Comparison of ENCODE assay signal across 8 cellular contexts in the genomic region with DNA sequence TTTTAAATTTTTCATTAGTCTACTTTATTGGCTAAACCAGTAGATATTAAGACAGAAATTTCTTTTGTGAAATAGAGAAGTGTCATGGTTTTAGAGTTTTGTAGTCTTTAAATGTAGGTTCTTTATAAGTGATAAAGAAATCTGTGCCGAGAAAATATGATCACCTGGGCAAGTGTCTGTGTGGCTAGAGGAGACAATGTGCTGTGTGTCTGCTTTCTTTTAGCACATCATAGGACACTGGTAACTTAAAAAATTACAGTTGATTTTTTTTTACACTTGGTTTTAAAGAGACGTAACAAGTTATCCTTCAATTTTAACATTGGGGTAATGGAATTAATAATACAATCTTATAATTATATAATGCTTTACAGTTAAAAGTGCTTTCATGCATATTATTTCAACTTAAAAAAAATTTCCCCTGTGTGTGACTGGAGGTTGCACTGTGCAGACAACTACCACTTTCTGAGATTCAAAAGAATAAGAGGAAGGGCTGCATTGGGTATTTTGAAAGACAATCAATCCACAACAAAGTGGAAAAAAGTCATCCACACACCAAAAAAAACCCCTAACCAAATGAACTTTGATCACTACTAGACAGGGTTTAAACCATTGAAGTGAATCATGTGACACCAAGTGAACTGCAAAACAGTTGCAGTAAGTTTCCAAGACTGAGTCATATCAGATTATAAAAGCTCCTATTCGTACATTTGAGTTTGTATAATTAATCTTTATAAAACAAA. TPM values are rescaled to one million over a fixed set of nuclear protein-coding genes. Genes with fewer than 3 reads are reported as not detected.
A peak's percentile ranks its signal among the peaks of the same experiment; 100 is the strongest.
DNase-seq lines count a peak whose midpoint lies in the region; ATAC-seq, FAIRE-seq and TF ChIP-seq lines count a peak whose summit lies in the region.

No MANE protein-coding gene starts in this region.

- intact Hi-C loops in mammary epithelial cell (cut with micrococcal nuclease): no loop called here
- intact Hi-C loops in prostate gland (cut with DNase I): no loop called here

- peak; percentile 17 for FAIRE-seq in G401.6 (lab: Jason Lieb, UNC)

- H3K9me3 ChIP-seq in mammary epithelial cell (replicated peaks; ENCODE audit: insufficient read depth, low read length) (no peaks in the 10 kb centered on the region), prostate gland (no peaks in the 10 kb centered on the region)

- BruUV-seq in mammary epithelial cell (replicated peaks; lab: Mats Ljungman, UMichigan): no TSS peak

- TF ChIP-seq CTCF in mammary epithelial cell (conservative IDR thresholded peaks at IDR 0.05 in 1 of 2, IDR thresholded peaks at IDR 0.05 in 1 of 2; ENCODE audit: extremely low read depth in 1 of 2, insufficient read depth in 1 of 2, low read depth in 1 of 2, low read length in 2 of 2) (no peak), prostate gland (IDR thresholded peaks at IDR 0.05) (no peak)

- no peak overlapping the region for H2AFZ ChIP-seq in mammary epithelial cell (ENCODE audit: low read depth, low read length)

- peak; percentile 34 for DNase-seq in mammary epithelial cell
- DNase-seq in stimulated activated naive CD8-positive, alpha-beta T cell treated with anti-CD3 and anti-CD28 coated beads, Interleukin-15, Interleukin-2, amounts not matched to agents 100 U/mL and 50 U/mL, for 24 hours: no peak
- DNase-seq in prostate gland (ENCODE audit: low spot score): no peak
- DNase-seq in NCI-H128 (lab: John Stamatoyannopoulos, UW; ENCODE audit: unreplicated experiment): no peak
- DNase-seq in 8988T: no peak

- dilution Hi-C loops in mammary epithelial cell (cut with HindIII; ENCODE audit: low sequenced_read_pairs): no loop called here

- H4K20me1 ChIP-seq in mammary epithelial cell (ENCODE audit: insufficient read depth, low read length): no peaks in the 10 kb centered on the region

- no peak for TF ChIP-seq POLR2A in prostate gland (IDR thresholded peaks at IDR 0.05)

- WGBS in mammary epithelial cell (ENCODE audit: low coverage, missing lambda C conversion rate): 93% methylated on average over 3 of the region's 3 CpGs
- 77% methylated on average over 3 of the region's 3 CpGs for WGBS in prostate gland

- no peak overlapping the region for H3K4me2 ChIP-seq in mammary epithelial cell (ENCODE audit: insufficient read depth, low read depth, low read length)

- H3K36me3 ChIP-seq in mammary epithelial cell (ENCODE audit: insufficient read depth, low read length): no peaks in the 10 kb centered on the region
- no peaks in the 10 kb centered on the region for H3K36me3 ChIP-seq in prostate gland

- CTCF ChIA-PET in mammary epithelial cell (lab: Charles Lee; ENCODE audit: low non-redundant PET): interaction anchor here (0.6 kb wide), 1 partner anchor 228 kb away, joined by 4 read pairs; no protein-coding TSS in a partner anchor

- H3K4me3 ChIP-seq in mammary epithelial cell (replicated peaks in 1 of 3; ENCODE audit: insufficient read depth in 1 of 3, low read depth in 2 of 3, low read length in 3 of 3) (no peak overlapping the region), prostate gland (no peak overlapping the region)

- in situ Hi-C loops in mammary epithelial cell (cut with MboI; ENCODE audit: low sequenced_read_pairs in 2 of 2): no loop called here

- no peak overlapping the region for H3K27ac ChIP-seq in mammary epithelial cell (ENCODE audit: insufficient read depth, low read depth, low read length)
- H3K27ac ChIP-seq in prostate gland: no peak overlapping the region

- ATAC-seq in GM21367 (IDR thresholded peaks at IDR 0.05; ENCODE audit: unreplicated experiment) (peak; percentile 50), HG03565 (IDR thresholded peaks at IDR 0.05; ENCODE audit: unreplicated experiment) (peak; percentile 62)
- peak; percentile 70 for ATAC-seq in stimulated activated naive CD8-positive, alpha-beta T cell treated with anti-CD3 and anti-CD28 coated beads, Interleukin-15, Interleukin-2, amounts not matched to agents 100 U/mL and 50 U/mL, for 24 hours

- H3K27me3 ChIP-seq in mammary epithelial cell (ENCODE audit: insufficient read depth, low read length) (no peaks in the 10 kb centered on the region), prostate gland (replicated peaks; ENCODE audit: insufficient read depth) (no peaks in the 10 kb centered on the region)

- no peaks in the 10 kb centered on the region for H3K79me2 ChIP-seq in mammary epithelial cell (ENCODE audit: insufficient read depth, low read length)

- H3K4me1 ChIP-seq in mammary epithelial cell (ENCODE audit: insufficient read depth, low read length) (no peaks in the 10 kb centered on the region), prostate gland (replicated peaks) (no peaks in the 10 kb centered on the region)

- H3K9ac ChIP-seq in mammary epithelial cell (ENCODE audit: insufficient read depth, low read length): no peak overlapping the region

RNA-seq across cellular contexts. Expression of a gene that starts 50.0 kb away (rescaled TPM):
- under 1 TPM; under 0.01 to 0.54 TPM for total RNA-seq in mammary epithelial cell
- 0.43 TPM for polyA plus RNA-seq in mammary epithelial cell
- 0.62 TPM for polyA minus RNA-seq in mammary epithelial cell
- 1 to 10 TPM in 1 of 2 donors, under 1 TPM in 1; 0.32 to 2.1 TPM for total RNA-seq in prostate gland
